2 cellular contexts compared by ENCODE assay signal in the genomic region with DNA sequence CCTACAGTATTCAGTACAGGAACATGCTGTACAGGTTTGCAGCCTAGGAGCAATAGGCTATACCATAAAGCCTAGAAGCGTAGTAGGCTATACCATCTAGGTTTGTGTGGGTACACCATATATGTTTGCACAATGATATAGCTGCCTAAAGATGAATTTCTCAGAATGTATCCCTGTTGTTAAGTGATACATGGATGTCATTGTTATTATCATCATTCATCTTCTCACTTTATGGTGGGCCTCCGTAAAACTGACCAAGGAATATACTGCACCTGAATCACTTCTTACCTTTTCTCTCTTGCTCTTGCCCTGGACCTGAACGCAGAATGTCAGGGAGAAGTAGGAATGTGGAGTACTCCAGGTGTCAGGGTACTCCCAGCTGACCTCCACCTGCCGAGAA.
A peak's percentile ranks its signal among the peaks of the same experiment; 100 is the strongest.
TF ChIP-seq lines count a peak whose summit lies in the region.

No MANE protein-coding gene starts in this region.

TF ChIP-seq in HEK293, 187 proteins besides CTCF, POLR2A, EP300 and RAD21 (continued from another document):
- TF ChIP-seq, protein P1, sequence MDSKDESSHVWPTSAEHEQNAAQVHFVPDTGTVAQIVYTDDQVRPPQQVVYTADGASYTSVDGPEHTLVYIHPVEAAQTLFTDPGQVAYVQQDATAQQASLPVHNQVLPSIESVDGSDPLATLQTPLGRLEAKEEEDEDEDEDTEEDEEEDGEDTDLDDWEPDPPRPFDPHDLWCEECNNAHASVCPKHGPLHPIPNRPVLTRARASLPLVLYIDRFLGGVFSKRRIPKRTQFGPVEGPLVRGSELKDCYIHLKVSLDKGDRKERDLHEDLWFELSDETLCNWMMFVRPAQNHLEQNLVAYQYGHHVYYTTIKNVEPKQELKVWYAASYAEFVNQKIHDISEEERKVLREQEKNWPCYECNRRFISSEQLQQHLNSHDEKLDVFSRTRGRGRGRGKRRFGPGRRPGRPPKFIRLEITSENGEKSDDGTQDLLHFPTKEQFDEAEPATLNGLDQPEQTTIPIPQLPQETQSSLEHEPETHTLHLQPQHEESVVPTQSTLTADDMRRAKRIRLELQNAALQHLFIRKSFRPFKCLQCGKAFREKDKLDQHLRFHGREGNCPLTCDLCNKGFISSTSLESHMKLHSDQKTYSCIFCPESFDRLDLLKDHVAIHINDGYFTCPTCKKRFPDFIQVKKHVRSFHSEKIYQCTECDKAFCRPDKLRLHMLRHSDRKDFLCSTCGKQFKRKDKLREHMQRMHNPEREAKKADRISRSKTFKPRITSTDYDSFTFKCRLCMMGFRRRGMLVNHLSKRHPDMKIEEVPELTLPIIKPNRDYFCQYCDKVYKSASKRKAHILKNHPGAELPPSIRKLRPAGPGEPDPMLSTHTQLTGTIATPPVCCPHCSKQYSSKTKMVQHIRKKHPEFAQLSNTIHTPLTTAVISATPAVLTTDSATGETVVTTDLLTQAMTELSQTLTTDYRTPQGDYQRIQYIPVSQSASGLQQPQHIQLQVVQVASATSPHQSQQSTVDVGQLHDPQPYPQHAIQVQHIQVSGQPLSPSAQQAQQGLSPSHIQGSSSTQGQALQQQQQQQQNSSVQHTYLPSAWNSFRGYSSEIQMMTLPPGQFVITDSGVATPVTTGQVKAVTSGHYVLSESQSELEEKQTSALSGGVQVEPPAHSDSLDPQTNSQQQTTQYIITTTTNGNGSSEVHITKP (tag by site-specific recombination; IDR thresholded peaks at IDR 0.05), result peak; percentile 73

TF ChIP-seq in K562, 482 proteins besides CTCF, POLR2A, EP300 and RAD21 (continued from another document):
- TF ChIP-seq, protein P1 (IDR thresholded peaks at IDR 0.05; ENCODE audit: partially characterized antibody), result peak; percentile 62
TF ChIP-seq in K562: peak in this region for 1.
